ENCODE assay signal across 17 cellular contexts in genomic region chr11:115696472-115697011, GRCh38.
"Had no signal": no experiment of that assay in that cellular context is flagged by ENCODE, and none has a peak within 500 bp of the region (broad histone marks: within the 10 kb centered on the region; RNA-seq: fewer than 3 reads in every experiment).

No MANE protein-coding gene starts in this region.

- DNase-seq: activated CD4-positive, alpha-beta T cell treated with anti-CD3 and anti-CD28 coated beads, Interleukin-2, amount 50 U/mL, for 4 hours; activated gamma-delta T cell; adrenal gland; dermis blood vessel endothelial cell; effector memory CD4-positive, alpha-beta T cell; hippocampal formation; islet precursor cell; naive B cell; spleen; stimulated activated naive B cell treated with anti-CD40 and anti-IgM and Interleukin-4, amounts not matched to agents 10 μg/mL and 1 μg/mL and 100 μg/mL, for 72 hours; T-helper 17 cell; tibial artery; uterus had no signal

- H3K27me3 ChIP-seq: adrenal gland, esophagus muscularis mucosa, uterus had no signal

- H3K4me1 ChIP-seq: adrenal gland, parathyroid adenoma, uterus had no signal

- H3K27ac ChIP-seq: adrenal gland, esophagus muscularis mucosa, parathyroid adenoma, tibial artery, uterus, VCaP had no signal

- ATAC-seq: activated naive CD4-positive, alpha-beta T cell treated with anti-CD3 and anti-CD28 coated beads, Interleukin-2, amount 50 U/mL, for 72 hours; stimulated activated naive B cell treated with anti-CD40 and anti-IgM and Interleukin-4, amounts not matched to agents 10 μg/mL and 1 μg/mL and 100 μg/mL, for 72 hours; T-helper 17 cell had no signal

- H3K4me3 ChIP-seq: adrenal gland, esophagus muscularis mucosa, spleen, tibial artery, uterus had no signal

- H3K36me3 ChIP-seq: adrenal gland, esophagus muscularis mucosa, spleen, tibial artery, uterus had no signal

- H3K9me3 ChIP-seq: adrenal gland, esophagus muscularis mucosa, spleen, tibial artery, uterus had no signal
